In the genomic region with DNA sequence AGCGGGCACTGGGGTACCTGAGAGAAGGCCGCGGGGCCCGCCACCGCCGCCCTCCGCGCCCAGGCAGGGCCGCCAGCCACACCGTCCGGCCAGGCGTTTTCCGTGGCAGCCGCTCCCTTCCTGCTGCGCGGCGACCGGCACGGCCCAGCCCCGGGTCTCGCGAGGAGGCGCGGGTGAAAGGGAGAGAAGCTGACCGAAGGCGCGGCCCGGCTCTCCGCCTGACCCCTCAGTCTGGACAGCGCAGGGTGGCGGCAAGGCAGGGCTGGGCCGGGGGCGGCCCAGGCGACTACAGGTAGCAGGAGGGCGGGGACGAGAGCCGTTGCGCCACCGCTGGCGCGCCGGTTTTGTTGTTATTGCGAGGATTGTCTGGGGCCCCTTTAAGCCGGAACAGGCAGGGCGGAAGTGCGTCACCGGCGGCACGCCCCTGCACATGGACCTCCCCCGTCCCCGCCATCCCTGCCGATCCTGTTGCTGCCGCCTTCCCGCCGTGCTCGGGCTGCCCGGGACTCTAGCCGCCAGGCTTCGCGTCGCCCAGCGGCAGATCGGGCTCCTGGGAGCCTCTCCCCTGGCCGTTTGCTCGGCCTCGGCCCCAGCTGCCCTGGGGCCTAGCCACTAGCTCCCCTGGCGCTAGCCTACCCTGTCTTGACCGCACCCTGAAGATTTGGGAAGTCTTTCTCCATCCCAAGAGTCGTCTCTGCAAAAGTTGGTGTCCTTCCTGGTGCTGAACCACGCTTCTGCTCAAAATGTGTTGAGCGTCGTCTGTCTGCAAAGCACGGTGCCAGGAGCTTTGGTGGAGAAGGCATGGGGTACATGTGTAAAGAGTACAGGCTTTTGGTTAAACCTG, we compare ENCODE assay signal across 8 cellular contexts. TPM values are rescaled to one million over a fixed set of nuclear protein-coding genes. Genes with fewer than 3 reads are reported as not detected.
DNase-seq lines count a peak whose midpoint lies in the region; ATAC-seq and TF ChIP-seq lines count a peak whose summit lies in the region.

A gene with protein sequence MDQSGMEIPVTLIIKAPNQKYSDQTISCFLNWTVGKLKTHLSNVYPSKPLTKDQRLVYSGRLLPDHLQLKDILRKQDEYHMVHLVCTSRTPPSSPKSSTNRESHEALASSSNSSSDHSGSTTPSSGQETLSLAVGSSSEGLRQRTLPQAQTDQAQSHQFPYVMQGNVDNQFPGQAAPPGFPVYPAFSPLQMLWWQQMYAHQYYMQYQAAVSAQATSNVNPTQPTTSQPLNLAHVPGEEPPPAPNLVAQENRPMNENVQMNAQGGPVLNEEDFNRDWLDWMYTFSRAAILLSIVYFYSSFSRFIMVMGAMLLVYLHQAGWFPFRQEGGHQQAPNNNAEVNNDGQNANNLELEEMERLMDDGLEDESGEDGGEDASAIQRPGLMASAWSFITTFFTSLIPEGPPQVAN (minus strand): TSS at position 352 of the 844 bp plus-strand sequence. CDS start 805 bp downstream, outside the sequence.

- ATAC-seq in RWPE2 (ENCODE audit: low read depth) = peak; percentile 83
- ATAC-seq in naive thymus-derived CD8-positive, alpha-beta T cell = peak; percentile 85 to 86
- peak; percentile 93 to 95 for ATAC-seq in stimulated activated naive B cell treated with anti-CD40 and anti-IgM and Interleukin-4, amounts not matched to agents 10 μg/mL and 1 μg/mL and 100 μg/mL, for 72 hours (replicated peaks)

- H3K4me3 Mint-ChIP-seq in activated T-helper 2 cell treated with anti-CD3 and anti-CD28 coated beads, Interferon-gamma antibody, Interleukin-2, Interleukin-4, amounts not matched to agents 10 μg/mL and 5 μg/mL and 100 μg/mL, durations not matched to agents 14 hours and 24 hours and 36 hours (ENCODE audit: low read depth) = peak within 1 kb of the TSS; percentile 96
- peak within 1 kb of the TSS; percentile 90 to 99 (median 95) for H3K4me3 Mint-ChIP-seq in naive thymus-derived CD8-positive, alpha-beta T cell
- H3K4me3 Mint-ChIP-seq in stimulated activated naive B cell treated with anti-CD40 and anti-IgM and Interleukin-4, amounts not matched to agents 10 μg/mL and 1 μg/mL and 100 μg/mL, for 72 hours = peak within 1 kb of the TSS; percentile 96 to 100

- peaks cover 24% of the 10 kb centered on the region for H4K20me1 ChIP-seq in Loucy (ENCODE audit: insufficient read depth, low read length, poor library complexity, severe bottlenecking)

- H3K27me3 Mint-ChIP-seq in activated T-helper 2 cell treated with anti-CD3 and anti-CD28 coated beads, Interferon-gamma antibody, Interleukin-2, Interleukin-4, amounts not matched to agents 10 μg/mL and 5 μg/mL and 100 μg/mL, durations not matched to agents 14 hours and 24 hours and 36 hours (ENCODE audit: low read depth) = no peaks in the 10 kb centered on the region
- H3K27me3 Mint-ChIP-seq in naive thymus-derived CD8-positive, alpha-beta T cell = no peaks in the 10 kb centered on the region
- H3K27me3 Mint-ChIP-seq in stimulated activated naive B cell treated with anti-CD40 and anti-IgM and Interleukin-4, amounts not matched to agents 10 μg/mL and 1 μg/mL and 100 μg/mL, for 72 hours = no peaks in the 10 kb centered on the region

- peak within 1 kb of the TSS; percentile 96 for H3K27ac Mint-ChIP-seq in activated T-helper 2 cell treated with anti-CD3 and anti-CD28 coated beads, Interferon-gamma antibody, Interleukin-2, Interleukin-4, amounts not matched to agents 10 μg/mL and 5 μg/mL and 100 μg/mL, durations not matched to agents 14 hours and 24 hours and 36 hours
- peak within 1 kb of the TSS; percentile 95 to 100 (median 99) for H3K27ac Mint-ChIP-seq in naive thymus-derived CD8-positive, alpha-beta T cell
- peak within 1 kb of the TSS; percentile 98 for H3K27ac Mint-ChIP-seq in stimulated activated naive B cell treated with anti-CD40 and anti-IgM and Interleukin-4, amounts not matched to agents 10 μg/mL and 1 μg/mL and 100 μg/mL, for 72 hours

- POLR2A ChIA-PET in naive thymus-derived CD8-positive, alpha-beta T cell (lab: Charles Lee) = interaction anchor here (0.6 to 4.3 kb wide), 19 partner anchors 9 to 110 kb away, joined by 3 to 76 read pairs (median 4); a partner anchor contains a TSS

- no peaks in the 10 kb centered on the region for H3K9me3 Mint-ChIP-seq in activated T-helper 2 cell treated with anti-CD3 and anti-CD28 coated beads, Interferon-gamma antibody, Interleukin-2, Interleukin-4, amounts not matched to agents 10 μg/mL and 5 μg/mL and 100 μg/mL, durations not matched to agents 14 hours and 24 hours and 36 hours
- H3K9me3 Mint-ChIP-seq in naive thymus-derived CD8-positive, alpha-beta T cell = no peaks in the 10 kb centered on the region
- no peaks in the 10 kb centered on the region for H3K9me3 Mint-ChIP-seq in stimulated activated naive B cell treated with anti-CD40 and anti-IgM and Interleukin-4, amounts not matched to agents 10 μg/mL and 1 μg/mL and 100 μg/mL, for 72 hours

- H3K4me1 Mint-ChIP-seq in activated T-helper 2 cell treated with anti-CD3 and anti-CD28 coated beads, Interferon-gamma antibody, Interleukin-2, Interleukin-4, amounts not matched to agents 10 μg/mL and 5 μg/mL and 100 μg/mL, durations not matched to agents 14 hours and 24 hours and 36 hours (ENCODE audit: low read depth) = peaks cover 55% of the 10 kb centered on the region
- peaks cover 22 to 68% (median 54%) of the 10 kb centered on the region in 4 donors for H3K4me1 Mint-ChIP-seq in naive thymus-derived CD8-positive, alpha-beta T cell
- H3K4me1 Mint-ChIP-seq in stimulated activated naive B cell treated with anti-CD40 and anti-IgM and Interleukin-4, amounts not matched to agents 10 μg/mL and 1 μg/mL and 100 μg/mL, for 72 hours = peaks cover 33 to 62% of the 10 kb centered on the region in 2 donors

- peak within 1 kb of the TSS; percentile 68 for H3K27ac ChIP-seq in RWPE2 (ENCODE audit: poor library complexity, severe bottlenecking)

- DNase-seq in ELR (ENCODE audit: low read depth) (peak; percentile 93), H7 (peak; percentile 95), RWPE2 (ENCODE audit: low spot score) (peak; percentile 91), fibroblast of mammary gland (ENCODE audit: low read depth) (peak; percentile 87)
- peak; percentile 89 for DNase-seq in activated T-helper 2 cell treated with anti-CD3 and anti-CD28 coated beads, Interferon-gamma antibody, Interleukin-2, Interleukin-4, amounts not matched to agents 10 μg/mL and 5 μg/mL and 100 μg/mL, durations not matched to agents 14 hours and 24 hours and 36 hours (ENCODE audit: low spot score)
- peak; percentile 86 to 95 (median 92) for DNase-seq in naive thymus-derived CD8-positive, alpha-beta T cell
- peak; percentile 86 for DNase-seq in stimulated activated naive B cell treated with anti-CD40 and anti-IgM and Interleukin-4, amounts not matched to agents 10 μg/mL and 1 μg/mL and 100 μg/mL, for 72 hours

- peaks cover 32% of the 10 kb centered on the region for H3K4me1 ChIP-seq in Loucy (ENCODE audit: insufficient read depth, low read length, poor library complexity, severe bottlenecking)
- H3K4me1 ChIP-seq in RWPE2 (ENCODE audit: insufficient read depth, poor library complexity, severe bottlenecking) = peaks cover 33% of the 10 kb centered on the region

- H3K4me2 ChIP-seq in Loucy (ENCODE audit: low read depth, low read length, poor library complexity, severe bottlenecking) = peak within 1 kb of the TSS; percentile 94

- H3K36me3 Mint-ChIP-seq in activated T-helper 2 cell treated with anti-CD3 and anti-CD28 coated beads, Interferon-gamma antibody, Interleukin-2, Interleukin-4, amounts not matched to agents 10 μg/mL and 5 μg/mL and 100 μg/mL, durations not matched to agents 14 hours and 24 hours and 36 hours (ENCODE audit: low read depth) = peaks cover 20% of the 10 kb centered on the region
- H3K36me3 Mint-ChIP-seq in naive thymus-derived CD8-positive, alpha-beta T cell = peaks cover 0 to 10% (median 4%) of the 10 kb centered on the region in 3 donors
- H3K36me3 Mint-ChIP-seq in stimulated activated naive B cell treated with anti-CD40 and anti-IgM and Interleukin-4, amounts not matched to agents 10 μg/mL and 1 μg/mL and 100 μg/mL, for 72 hours = peaks cover 26 to 28% of the 10 kb centered on the region in 2 donors

- H3F3A ChIP-seq in Loucy (ENCODE audit: low read depth) = no peaks in the 10 kb centered on the region

- H3K9me2 ChIP-seq in Loucy (replicated peaks; ENCODE audit: low read depth, low read length) = no peaks in the 10 kb centered on the region

- H3K9me3 ChIP-seq in Loucy (ENCODE audit: insufficient read depth, low read depth, low read length) (no peaks in the 10 kb centered on the region), RWPE2 (ENCODE audit: severe bottlenecking) (no peaks in the 10 kb centered on the region)

- peak within 1 kb of the TSS; percentile 86 for H3K4me3 ChIP-seq in H7 (ENCODE audit: insufficient read depth, low read depth, low read length)
- peak within 1 kb of the TSS; percentile 81 for H3K4me3 ChIP-seq in Loucy (ENCODE audit: low read length, poor library complexity, severe bottlenecking)
- H3K4me3 ChIP-seq in RWPE2 (ENCODE audit: severe bottlenecking) = peak within 1 kb of the TSS; percentile 47
- peak within 1 kb of the TSS; percentile 90 for H3K4me3 ChIP-seq in fibroblast of mammary gland (ENCODE audit: control insufficient read depth, low read depth, low read length)

- peak within 1 kb of the TSS; percentile 83 for H2AFZ ChIP-seq in Loucy (ENCODE audit: low read length)

- H3K9ac ChIP-seq in Loucy (ENCODE audit: low read depth, low read length, poor library complexity, severe bottlenecking) = peak within 1 kb of the TSS; percentile 90

- peaks cover 63% of the 10 kb centered on the region for H3K79me2 ChIP-seq in Loucy (ENCODE audit: insufficient read depth, low read length)

- intact Hi-C loops in activated T-helper 2 cell treated with anti-CD3 and anti-CD28 coated beads, Interferon-gamma antibody, Interleukin-2, Interleukin-4, amounts not matched to agents 10 μg/mL and 5 μg/mL and 100 μg/mL, durations not matched to agents 14 hours and 24 hours and 36 hours (cut with micrococcal nuclease) = loop anchor here (1.0 to 5.0 kb wide), 4 partner anchors 28 to 212 kb away; no protein-coding TSS in a partner anchor

- H3K27me3 ChIP-seq in H7 (ENCODE audit: control insufficient read depth, insufficient read depth, low read length) (no peaks in the 10 kb centered on the region), Loucy (ENCODE audit: insufficient read depth, low read length, poor library complexity, severe bottlenecking) (no peaks in the 10 kb centered on the region), RWPE2 (ENCODE audit: insufficient read depth, poor library complexity, severe bottlenecking) (no peaks in the 10 kb centered on the region)

- TF ChIP-seq CTCF in Loucy (conservative IDR thresholded peaks at IDR 0.05; ENCODE audit: low read length) (no peak), RWPE2 (IDR thresholded peaks at IDR 0.05; ENCODE audit: poor library complexity, severe bottlenecking) (no peak), fibroblast of mammary gland (conservative IDR thresholded peaks at IDR 0.05; ENCODE audit: control insufficient read depth, insufficient read depth, low read depth, low read length) (no peak)

- no peaks in the 10 kb centered on the region for H3K36me3 ChIP-seq in H7 (replicated peaks; ENCODE audit: control insufficient read depth, insufficient read depth, low read length)
- no peaks in the 10 kb centered on the region for H3K36me3 ChIP-seq in Loucy (ENCODE audit: insufficient read depth, low read length)
- peaks cover 18% of the 10 kb centered on the region for H3K36me3 ChIP-seq in RWPE2 (ENCODE audit: low read depth)

RNA-seq across cellular contexts. Expression of the gene that starts here (rescaled TPM):
- total RNA-seq in H7 (2014; rRNA removed; shearing (Covaris generic)) = 15.9 and 16.7 TPM in 2 replicates
- 24.9 and 25.8 TPM in 2 replicates for total RNA-seq in activated T-helper 2 cell treated with anti-CD3 and anti-CD28 coated beads, Interferon-gamma antibody, Interleukin-2, Interleukin-4, amounts not matched to agents 10 μg/mL and 5 μg/mL and 100 μg/mL, durations not matched to agents 14 hours and 24 hours and 36 hours
- total RNA-seq in naive thymus-derived CD8-positive, alpha-beta T cell = 10 to 100 TPM; 65.2 to 72.8 TPM
- 10 to 100 TPM; 58.7 to 78.2 (median 75.9) TPM for polyA plus RNA-seq in naive thymus-derived CD8-positive, alpha-beta T cell

Comparison
In these comparisons a context has a peak if more than half of its experiments do, and no peak if none do; other contexts are left out.
1. Peak in every context shown above with its lines: DNase-seq, ATAC-seq, H3K4me3 ChIP-seq and H3K27ac ChIP-seq.